In the genomic region with DNA sequence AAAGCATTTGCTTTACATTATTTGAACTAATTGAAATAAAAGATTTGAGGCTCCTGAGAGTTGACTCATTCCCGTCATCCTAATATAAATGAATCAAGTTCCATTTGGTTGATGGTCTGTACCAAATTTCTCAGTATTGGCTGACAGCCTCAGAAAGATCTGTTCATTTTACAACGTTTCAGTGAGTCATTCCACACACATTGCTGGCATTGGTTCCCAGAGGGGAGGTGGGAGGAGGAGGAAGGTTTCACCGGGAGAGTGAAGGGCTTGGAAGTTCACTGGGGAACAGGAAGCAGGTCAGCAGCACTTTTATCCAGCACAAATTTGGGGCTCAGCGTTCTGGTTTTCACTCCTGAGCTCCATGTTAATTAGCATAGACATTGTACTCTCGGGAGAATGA, we compare ENCODE assay signal across 18 cellular contexts.
A peak's percentile ranks its signal among the peaks of the same experiment; 100 is the strongest.
DNase-seq lines count a peak whose midpoint lies in the region; ATAC-seq and TF ChIP-seq lines count a peak whose summit lies in the region.
"Had no signal": no experiment of that assay in that cellular context is flagged by ENCODE, and none has a peak within 500 bp of the region (broad histone marks: within the 10 kb centered on the region; RNA-seq: fewer than 3 reads in every experiment).

No MANE protein-coding gene starts in this region.

- DNase-seq in AG09319 (ENCODE audit: extremely low read depth, low read depth) (peak; percentile 58), LHCN-M2 (ENCODE audit: low read depth) (peak; percentile 12), dedifferentiated amniotic fluid mesenchymal stem cell (ENCODE audit: extremely low spot score) (peak; percentile 24), NCI-H2171 treated with DMSO at 0.1 percent for 48 hours (lab: John Stamatoyannopoulos, UW) (no peak)
- no peak for DNase-seq in activated CD8-positive, alpha-beta T cell treated with anti-CD3 and anti-CD28 coated beads for 36 hours
- DNase-seq: activated naive CD8-positive, alpha-beta T cell treated with anti-CD3 and anti-CD28 coated beads, Interleukin-2, amount 10 ng/mL, durations not matched to agents 7 days and 5 days; effector CD4-positive, alpha-beta T cell; hippocampal formation; MV-4-11; NCI-H524; stimulated activated CD4-positive, alpha-beta T cell treated with anti-CD3 and anti-CD28 coated beads, Interleukin-4, amount 100 ng/mL, for 1 hour; stimulated activated naive B cell treated with anti-CD40 and anti-IgM and Interleukin-4, amounts not matched to agents 10 μg/mL and 1 μg/mL and 100 μg/mL, for 72 hours had no signal

- peaks cover 1% of the 10 kb centered on the region for H3K9me3 Mint-ChIP-seq in activated CD8-positive, alpha-beta T cell treated with anti-CD3 and anti-CD28 coated beads for 36 hours

- POLR2A ChIA-PET in activated CD8-positive, alpha-beta T cell treated with anti-CD3 and anti-CD28 coated beads for 36 hours (lab: Charles Lee): no interaction called here

- no peak for TF ChIP-seq CTCF in AG09319 (IDR thresholded peaks at IDR 0.05; ENCODE audit: low read depth, low read length)
- no peak for TF ChIP-seq CTCF in activated CD8-positive, alpha-beta T cell treated with anti-CD3 and anti-CD28 coated beads for 36 hours (IDR thresholded peaks at IDR 0.05)

- H3K27ac ChIP-seq in mesodermal cell (ENCODE audit: low read depth, low read length, severe bottlenecking): peak overlapping the region; percentile 57
- H3K27ac ChIP-seq: BLaER1, HL-60, parathyroid adenoma had no signal

- intact Hi-C loops in activated CD8-positive, alpha-beta T cell treated with anti-CD3 and anti-CD28 coated beads for 36 hours (cut with micrococcal nuclease): no loop called here

- ATAC-seq in GM18867 (IDR thresholded peaks at IDR 0.05; ENCODE audit: unreplicated experiment): no peak
- no peak for ATAC-seq in GM19467 (IDR thresholded peaks at IDR 0.05; ENCODE audit: unreplicated experiment)
- ATAC-seq in activated CD8-positive, alpha-beta T cell treated with anti-CD3 and anti-CD28 coated beads for 36 hours: no peak
- ATAC-seq: stimulated activated naive B cell treated with anti-CD40 and anti-IgM and Interleukin-4, amounts not matched to agents 10 μg/mL and 1 μg/mL and 100 μg/mL, for 72 hours had no signal

- no peak overlapping the region for H3K4me3 Mint-ChIP-seq in activated CD8-positive, alpha-beta T cell treated with anti-CD3 and anti-CD28 coated beads for 36 hours
- H3K4me3 Mint-ChIP-seq: activated naive CD8-positive, alpha-beta T cell treated with anti-CD3 and anti-CD28 coated beads, Interleukin-2, amount 10 ng/mL, durations not matched to agents 7 days and 5 days; stimulated activated naive B cell treated with anti-CD40 and anti-IgM and Interleukin-4, amounts not matched to agents 10 μg/mL and 1 μg/mL and 100 μg/mL, for 72 hours had no signal

- H3K9me3 ChIP-seq in mesodermal cell (ENCODE audit: control insufficient read depth, low read length): no peaks in the 10 kb centered on the region
- H3K9me3 ChIP-seq: BLaER1 had no signal

- no peaks in the 10 kb centered on the region for H3K4me1 ChIP-seq in mesodermal cell (ENCODE audit: control insufficient read depth, insufficient read depth, low read length, poor library complexity, severe bottlenecking)

- H3K4me3 ChIP-seq in mesodermal cell (ENCODE audit: extremely low read depth, insufficient read depth, low read length, poor library complexity, severe bottlenecking): no peak overlapping the region
- H3K4me3 ChIP-seq: BLaER1 had no signal

- H3K4me1 Mint-ChIP-seq in activated CD8-positive, alpha-beta T cell treated with anti-CD3 and anti-CD28 coated beads for 36 hours (ENCODE audit: low read depth): no peaks in the 10 kb centered on the region
- H3K4me1 Mint-ChIP-seq: activated naive CD8-positive, alpha-beta T cell treated with anti-CD3 and anti-CD28 coated beads, Interleukin-2, amount 10 ng/mL, durations not matched to agents 7 days and 5 days had no signal

- WGBS in mesodermal cell (ENCODE audit: insufficient coverage in 2 of 2), 2 experiments: 20 to 29% methylated on average over 1 of the region's 5 CpGs

- CTCF ChIA-PET in activated CD8-positive, alpha-beta T cell treated with anti-CD3 and anti-CD28 coated beads for 36 hours (lab: Charles Lee): no interaction called here

- H3K36me3 Mint-ChIP-seq in activated CD8-positive, alpha-beta T cell treated with anti-CD3 and anti-CD28 coated beads for 36 hours (ENCODE audit: low read depth): no peaks in the 10 kb centered on the region
- H3K36me3 Mint-ChIP-seq: activated naive CD8-positive, alpha-beta T cell treated with anti-CD3 and anti-CD28 coated beads, Interleukin-2, amount 10 ng/mL, durations not matched to agents 7 days and 5 days; stimulated activated naive B cell treated with anti-CD40 and anti-IgM and Interleukin-4, amounts not matched to agents 10 μg/mL and 1 μg/mL and 100 μg/mL, for 72 hours had no signal

- H3K27ac Mint-ChIP-seq in activated CD8-positive, alpha-beta T cell treated with anti-CD3 and anti-CD28 coated beads for 36 hours: no peak overlapping the region
- H3K27ac Mint-ChIP-seq: activated naive CD8-positive, alpha-beta T cell treated with anti-CD3 and anti-CD28 coated beads, Interleukin-2, amount 10 ng/mL, durations not matched to agents 7 days and 5 days; stimulated activated naive B cell treated with anti-CD40 and anti-IgM and Interleukin-4, amounts not matched to agents 10 μg/mL and 1 μg/mL and 100 μg/mL, for 72 hours had no signal

- H3K36me3 ChIP-seq in mesodermal cell (ENCODE audit: control insufficient read depth, insufficient read depth, low read length): no peaks in the 10 kb centered on the region
- H3K36me3 ChIP-seq: BLaER1 had no signal

- H3K27me3 Mint-ChIP-seq in activated CD8-positive, alpha-beta T cell treated with anti-CD3 and anti-CD28 coated beads for 36 hours: no peaks in the 10 kb centered on the region
- H3K27me3 Mint-ChIP-seq: activated naive CD8-positive, alpha-beta T cell treated with anti-CD3 and anti-CD28 coated beads, Interleukin-2, amount 10 ng/mL, durations not matched to agents 7 days and 5 days; stimulated activated naive B cell treated with anti-CD40 and anti-IgM and Interleukin-4, amounts not matched to agents 10 μg/mL and 1 μg/mL and 100 μg/mL, for 72 hours had no signal

Comparison
In these comparisons a context has a peak if more than half of its experiments do, and no peak if none do; other contexts are left out.
1. DNase-seq: peak in AG09319 (single experiment), LHCN-M2 (single experiment) and dedifferentiated amniotic fluid mesenchymal stem cell (single experiment); none in NCI-H2171 treated with DMSO at 0.1 percent for 48 hours (single experiment) and activated CD8-positive, alpha-beta T cell treated with anti-CD3 and anti-CD28 coated beads for 36 hours (single experiment).